ENCODE assay signal across 1 cellular context in genomic region chr6:137697267-137697938, GRCh38.
TF ChIP-seq lines count a peak whose summit lies in the region.

No MANE protein-coding gene starts in this region.

TF ChIP-seq in HepG2, 621 proteins besides CTCF, POLR2A, EP300 and RAD21 (continued from another document and continues in another):
- TF ChIP-seq GMEB1 (CRISPR knock-in tag; IDR thresholded peaks at IDR 0.05; ENCODE audit: borderline replicate concordance): no peak; the same call in 1 of the 2 replicates
- TF ChIP-seq TIGD3 (CRISPR knock-in tag; IDR thresholded peaks at IDR 0.05; ENCODE audit: borderline replicate concordance): 0 out of 2 replicates have a peak, but pooled peaks have one; percentile 57
- TF ChIP-seq PCBP2 (optimal IDR thresholded peaks at IDR 0.05; ENCODE audit: low read depth, low read length, poor library complexity, severe bottlenecking): no peak
- TF ChIP-seq SAP130 (CRISPR knock-in tag; IDR thresholded peaks at IDR 0.05; ENCODE audit: low read depth): peak; percentile 77
- no peak for TF ChIP-seq SKI (IDR thresholded peaks at IDR 0.05; ENCODE audit: partially characterized antibody)
- 0 out of 2 replicates have a peak, but pooled peaks have one; percentile 80 for TF ChIP-seq RFXANK (CRISPR knock-in tag; IDR thresholded peaks at IDR 0.05)
- peak; percentile 52; the same call in 1 of the 2 replicates for TF ChIP-seq ZBTB33 (CRISPR knock-in tag; IDR thresholded peaks at IDR 0.05)
- TF ChIP-seq ZNF788 (CRISPR knock-in tag; IDR thresholded peaks at IDR 0.05; ENCODE audit: borderline replicate concordance): peak; percentile 73; the same call in 1 of the 2 replicates
- peak; percentile 73 for TF ChIP-seq TFE3 (CRISPR knock-in tag; IDR thresholded peaks at IDR 0.05)
- TF ChIP-seq CC2D1A (CRISPR knock-in tag; IDR thresholded peaks at IDR 0.05): no peak
- TF ChIP-seq MEIS2 (CRISPR knock-in tag; IDR thresholded peaks at IDR 0.05): no peak; the same call in 1 of the 2 replicates
- no peak for TF ChIP-seq FOXP1 (IDR thresholded peaks at IDR 0.05)
- TF ChIP-seq FOXP1 (CRISPR knock-in tag; IDR thresholded peaks at IDR 0.05): peak; percentile 82
- TF ChIP-seq MAFK (conservative IDR thresholded peaks at IDR 0.05 in 1 of 2, IDR thresholded peaks at IDR 0.05 in 1 of 2; ENCODE audit: low read length in 2 of 2): no peak
- TF ChIP-seq ZNF652 (CRISPR knock-in tag; IDR thresholded peaks at IDR 0.05; ENCODE audit: borderline replicate concordance, low read depth): peak; percentile 65; the same call in 1 of the 2 replicates
- TF ChIP-seq GMEB2 (CRISPR knock-in tag; IDR thresholded peaks at IDR 0.05; ENCODE audit: low read depth): peak; percentile 14; the same call in 1 of the 2 replicates
- peak; percentile 63; the same call in 1 of the 2 replicates for TF ChIP-seq HOXA3 (CRISPR knock-in tag; IDR thresholded peaks at IDR 0.05)
- peak; percentile 46 for TF ChIP-seq NR2F6 (IDR thresholded peaks at IDR 0.05)
- peak; percentile 63; the same call in 1 of the 2 replicates for TF ChIP-seq NR2F6 (CRISPR knock-in tag; IDR thresholded peaks at IDR 0.05)
- TF ChIP-seq HNRNPL (IDR thresholded peaks at IDR 0.05; ENCODE audit: low read depth, low read length): no peak
- no peak for TF ChIP-seq ZNF713 (CRISPR knock-in tag; IDR thresholded peaks at IDR 0.05)
- TF ChIP-seq REL (CRISPR knock-in tag; conservative IDR thresholded peaks at IDR 0.05): no peak
- TF ChIP-seq ZBTB40 (IDR thresholded peaks at IDR 0.05): no peak
- TF ChIP-seq ZBTB40 (CRISPR knock-in tag; IDR thresholded peaks at IDR 0.05): no peak
- peak; percentile 45; the same call in 1 of the 2 replicates for TF ChIP-seq TFDP1 (CRISPR knock-in tag; IDR thresholded peaks at IDR 0.05; ENCODE audit: borderline replicate concordance)
- TF ChIP-seq ARID4A (CRISPR knock-in tag; IDR thresholded peaks at IDR 0.05; ENCODE audit: borderline replicate concordance): peak; percentile 66; the same call in 1 of the 2 replicates
- peak; percentile 61; the same call in 1 of the 2 replicates for TF ChIP-seq ARNTL (CRISPR knock-in tag; IDR thresholded peaks at IDR 0.05)
- TF ChIP-seq SOX6 (IDR thresholded peaks at IDR 0.05): no peak
- peak; percentile 98 for TF ChIP-seq SOX6 (CRISPR knock-in tag; IDR thresholded peaks at IDR 0.05)
- peak; percentile 77; the same call in 1 of the 2 replicates for TF ChIP-seq MTA1 (CRISPR knock-in tag; IDR thresholded peaks at IDR 0.05; ENCODE audit: borderline replicate concordance)
- TF ChIP-seq RBM22 (optimal IDR thresholded peaks at IDR 0.05; ENCODE audit: low read length): no peak
